Comparison of ENCODE assay signal across 2 cellular contexts in the genomic region with DNA sequence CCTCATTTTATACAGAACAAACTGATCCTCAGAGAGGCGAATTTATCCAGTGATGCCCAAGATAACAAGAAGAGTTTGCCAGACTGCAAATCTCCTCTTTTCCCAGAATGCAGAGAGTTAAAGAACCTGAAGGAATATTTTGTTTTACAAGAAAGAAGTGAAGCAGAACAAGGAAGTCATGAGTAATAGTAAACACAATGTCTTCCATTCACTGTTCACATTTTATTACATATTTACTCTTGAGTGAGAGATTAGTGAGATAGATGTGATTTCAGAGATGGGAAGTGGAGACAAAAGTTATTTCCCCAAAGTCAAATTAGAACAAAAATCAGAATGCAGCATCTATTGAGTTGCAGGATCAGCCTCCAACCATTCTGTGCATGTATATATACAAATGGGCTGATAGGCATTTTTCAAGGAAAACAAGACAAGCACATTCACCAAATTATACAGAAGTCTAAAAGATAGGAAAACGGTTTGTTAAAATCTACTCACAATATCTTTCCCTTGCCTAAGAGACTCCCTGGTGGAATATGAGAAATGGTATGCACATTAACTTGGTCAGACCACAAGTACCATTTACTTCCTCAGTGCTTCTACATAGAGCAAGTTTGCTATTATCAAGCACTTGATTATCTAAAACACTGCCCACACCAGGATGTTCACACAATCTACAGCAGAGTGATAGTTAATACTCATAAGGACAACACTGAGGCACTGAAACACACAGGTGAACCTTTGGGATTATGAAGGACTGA.
TF ChIP-seq lines count a peak whose summit lies in the region.

No MANE protein-coding gene starts in this region.

TF ChIP-seq in SK-N-SH, 30 proteins besides CTCF, POLR2A, EP300 and RAD21 (continued from another document):
- TF ChIP-seq MAX (IDR thresholded peaks at IDR 0.05; ENCODE audit: low read depth) (no peak), NFIC (IDR thresholded peaks at IDR 0.05; ENCODE audit: borderline replicate concordance) (no peak), IRF3 (IDR thresholded peaks at IDR 0.05; ENCODE audit: low read depth, low read length) (no peak), TEAD4 (IDR thresholded peaks at IDR 0.05; ENCODE audit: borderline replicate concordance, insufficient read depth) (no peak), TCF12 (IDR thresholded peaks at IDR 0.05) (no peak), EZH2phosphoT487 (IDR thresholded peaks at IDR 0.05; ENCODE audit: borderline replicate concordance, low read depth) (no peak), ZBTB33 (IDR thresholded peaks at IDR 0.05; ENCODE audit: borderline replicate concordance, low read depth) (no peak), YY1 (IDR thresholded peaks at IDR 0.05; ENCODE audit: low read depth) (no peak), JUND (IDR thresholded peaks at IDR 0.05) (no peak), TAF1 (IDR thresholded peaks at IDR 0.05; ENCODE audit: borderline replicate concordance, low read depth, low read length) (no peak), RCOR1 (IDR thresholded peaks at IDR 0.05; ENCODE audit: low read length) (no peak), USF2 (IDR thresholded peaks at IDR 0.05; ENCODE audit: borderline replicate concordance, low read depth, low read length) (no peak)
- TF ChIP-seq, protein P1, sequence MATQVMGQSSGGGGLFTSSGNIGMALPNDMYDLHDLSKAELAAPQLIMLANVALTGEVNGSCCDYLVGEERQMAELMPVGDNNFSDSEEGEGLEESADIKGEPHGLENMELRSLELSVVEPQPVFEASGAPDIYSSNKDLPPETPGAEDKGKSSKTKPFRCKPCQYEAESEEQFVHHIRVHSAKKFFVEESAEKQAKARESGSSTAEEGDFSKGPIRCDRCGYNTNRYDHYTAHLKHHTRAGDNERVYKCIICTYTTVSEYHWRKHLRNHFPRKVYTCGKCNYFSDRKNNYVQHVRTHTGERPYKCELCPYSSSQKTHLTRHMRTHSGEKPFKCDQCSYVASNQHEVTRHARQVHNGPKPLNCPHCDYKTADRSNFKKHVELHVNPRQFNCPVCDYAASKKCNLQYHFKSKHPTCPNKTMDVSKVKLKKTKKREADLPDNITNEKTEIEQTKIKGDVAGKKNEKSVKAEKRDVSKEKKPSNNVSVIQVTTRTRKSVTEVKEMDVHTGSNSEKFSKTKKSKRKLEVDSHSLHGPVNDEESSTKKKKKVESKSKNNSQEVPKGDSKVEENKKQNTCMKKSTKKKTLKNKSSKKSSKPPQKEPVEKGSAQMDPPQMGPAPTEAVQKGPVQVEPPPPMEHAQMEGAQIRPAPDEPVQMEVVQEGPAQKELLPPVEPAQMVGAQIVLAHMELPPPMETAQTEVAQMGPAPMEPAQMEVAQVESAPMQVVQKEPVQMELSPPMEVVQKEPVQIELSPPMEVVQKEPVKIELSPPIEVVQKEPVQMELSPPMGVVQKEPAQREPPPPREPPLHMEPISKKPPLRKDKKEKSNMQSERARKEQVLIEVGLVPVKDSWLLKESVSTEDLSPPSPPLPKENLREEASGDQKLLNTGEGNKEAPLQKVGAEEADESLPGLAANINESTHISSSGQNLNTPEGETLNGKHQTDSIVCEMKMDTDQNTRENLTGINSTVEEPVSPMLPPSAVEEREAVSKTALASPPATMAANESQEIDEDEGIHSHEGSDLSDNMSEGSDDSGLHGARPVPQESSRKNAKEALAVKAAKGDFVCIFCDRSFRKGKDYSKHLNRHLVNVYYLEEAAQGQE (IDR thresholded peaks at IDR 0.05; ENCODE audit: low read depth, low read length): no peak

TF ChIP-seq in SK-N-SH treated with all-trans-retinoic acid at 6 μM for 48 hours, 23 proteins besides CTCF, POLR2A, EP300 and RAD21 (continued from another document):
- TF ChIP-seq PATZ1 (CRISPR knock-in tag; IDR thresholded peaks at IDR 0.05; ENCODE audit: borderline replicate concordance) (no peak), OSR1 (CRISPR knock-in tag; IDR thresholded peaks at IDR 0.05) (no peak), ESRRG (CRISPR knock-in tag; IDR thresholded peaks at IDR 0.05) (no peak), PPARA (CRISPR knock-in tag; IDR thresholded peaks at IDR 0.05; ENCODE audit: borderline replicate concordance) (no peak), TOX (CRISPR knock-in tag; IDR thresholded peaks at IDR 0.05; ENCODE audit: borderline replicate concordance) (no peak), ZNF70 (CRISPR knock-in tag; IDR thresholded peaks at IDR 0.05) (no peak), ZFP30 (CRISPR knock-in tag; IDR thresholded peaks at IDR 0.05) (no peak)
TF ChIP-seq in SK-N-SH treated with all-trans-retinoic acid at 6 μM for 48 hours: peak in this region for 0.
